ENCODE assay signal across 1 cellular context in genomic region chr17:42153919-42154491, GRCh38.
TF ChIP-seq lines count a peak whose summit lies in the region.

No MANE protein-coding gene starts in this region.

TF ChIP-seq in HepG2, 621 proteins besides CTCF, POLR2A, EP300 and RAD21 (continued from another document):
- TF ChIP-seq USF2 (IDR thresholded peaks at IDR 0.05; ENCODE audit: low read depth, low read length), result peak; percentile 1; the same call in 1 of the 2 replicates
- TF ChIP-seq USF2 (CRISPR knock-in tag; IDR thresholded peaks at IDR 0.05; ENCODE audit: borderline replicate concordance), result no peak
- TF ChIP-seq THRA (CRISPR knock-in tag; IDR thresholded peaks at IDR 0.05; ENCODE audit: borderline replicate concordance), result 0 out of 2 replicates have a peak, but pooled peaks have one; percentile 3
- no peak for TF ChIP-seq SOX5 (CRISPR knock-in tag; IDR thresholded peaks at IDR 0.05; ENCODE audit: borderline replicate concordance)
- no peak for TF ChIP-seq MXD3 (CRISPR knock-in tag; IDR thresholded peaks at IDR 0.05)
- TF ChIP-seq ZNF275 (CRISPR knock-in tag; IDR thresholded peaks at IDR 0.05; ENCODE audit: borderline replicate concordance), result peak; percentile 5; the same call in 1 of the 2 replicates
- peak; percentile 25; the same call in 1 of the 2 replicates for TF ChIP-seq CREBL2 (CRISPR knock-in tag; IDR thresholded peaks at IDR 0.05; ENCODE audit: borderline replicate concordance)
- 0 out of 2 replicates have a peak, but pooled peaks have one; percentile 6 for TF ChIP-seq ZNF788 (CRISPR knock-in tag; IDR thresholded peaks at IDR 0.05; ENCODE audit: borderline replicate concordance)
- 0 out of 2 replicates have a peak, but pooled peaks have one; percentile 10 for TF ChIP-seq MAF1 (CRISPR knock-in tag; IDR thresholded peaks at IDR 0.05; ENCODE audit: borderline replicate concordance)
- peak; percentile 17; the same call in 1 of the 2 replicates for TF ChIP-seq KMT2A (CRISPR knock-in tag; IDR thresholded peaks at IDR 0.05)
- TF ChIP-seq HNF4G (IDR thresholded peaks at IDR 0.05; ENCODE audit: borderline replicate concordance, low read depth, low read length), result peak; percentile 20; the same call in 1 of the 2 replicates
- TF ChIP-seq HNF4G (CRISPR knock-in tag; IDR thresholded peaks at IDR 0.05; ENCODE audit: borderline replicate concordance, low read depth), result no peak
- peak; percentile 82; the same call in 1 of the 2 replicates for TF ChIP-seq MXD4 (CRISPR knock-in tag; IDR thresholded peaks at IDR 0.05)
- TF ChIP-seq TFE3 (CRISPR knock-in tag; IDR thresholded peaks at IDR 0.05), result peak; percentile 12; the same call in 1 of the 2 replicates
- peak; percentile 25 for TF ChIP-seq CCAR2 (optimal IDR thresholded peaks at IDR 0.05; ENCODE audit: low read depth, low read length)
- 0 out of 2 replicates have a peak, but pooled peaks have one; percentile 10 for TF ChIP-seq SIX4 (CRISPR knock-in tag; IDR thresholded peaks at IDR 0.05)
- peak; percentile 74; the same call in 1 of the 2 replicates for TF ChIP-seq DMAP1 (CRISPR knock-in tag; IDR thresholded peaks at IDR 0.05)
- no peak for TF ChIP-seq ZNF674 (CRISPR knock-in tag; IDR thresholded peaks at IDR 0.05; ENCODE audit: low read depth)
- 0 out of 2 replicates have a peak, but pooled peaks have one; percentile 23 for TF ChIP-seq HDAC1 (CRISPR knock-in tag; IDR thresholded peaks at IDR 0.05)
- peak; percentile 53 to 59 for TF ChIP-seq MAFK (conservative IDR thresholded peaks at IDR 0.05 in 1 of 2, IDR thresholded peaks at IDR 0.05 in 1 of 2; ENCODE audit: low read length in 2 of 2)
- 0 out of 2 replicates have a peak, but pooled peaks have one; percentile 43 for TF ChIP-seq AKAP8 (CRISPR knock-in tag; IDR thresholded peaks at IDR 0.05)
- peak; percentile 0; the same call in 1 of the 2 replicates for TF ChIP-seq ZBED4 (CRISPR knock-in tag; IDR thresholded peaks at IDR 0.05; ENCODE audit: borderline replicate concordance)
- peak; percentile 63; the same call in 1 of the 2 replicates for TF ChIP-seq MYC (CRISPR knock-in tag; IDR thresholded peaks at IDR 0.05; ENCODE audit: borderline replicate concordance)
- TF ChIP-seq NR0B2 (CRISPR knock-in tag; IDR thresholded peaks at IDR 0.05), result peak; percentile 92
- TF ChIP-seq ZNF720 (CRISPR knock-in tag; IDR thresholded peaks at IDR 0.05), result 0 out of 2 replicates have a peak, but pooled peaks have one; percentile 6
- peak; percentile 88; the same call in 1 of the 2 replicates for TF ChIP-seq ZNF576 (CRISPR knock-in tag; IDR thresholded peaks at IDR 0.05)
- 0 out of 2 replicates have a peak, but pooled peaks have one; percentile 17 for TF ChIP-seq HMG20B (CRISPR knock-in tag; conservative IDR thresholded peaks at IDR 0.05)
- TF ChIP-seq MAFF (IDR thresholded peaks at IDR 0.05; ENCODE audit: low read depth, low read length), result peak; percentile 38; the same call in 1 of the 2 replicates
- TF ChIP-seq THAP11 (CRISPR knock-in tag; IDR thresholded peaks at IDR 0.05), result 0 out of 2 replicates have a peak, but pooled peaks have one; percentile 33
- TF ChIP-seq POGK (CRISPR knock-in tag; conservative IDR thresholded peaks at IDR 0.05), result 0 out of 2 replicates have a peak, but pooled peaks have one; percentile 35
- TF ChIP-seq ZNF10 (CRISPR knock-in tag; IDR thresholded peaks at IDR 0.05; ENCODE audit: borderline replicate concordance, low read depth), result no peak
- no peak for TF ChIP-seq YEATS4 (CRISPR knock-in tag; IDR thresholded peaks at IDR 0.05; ENCODE audit: borderline replicate concordance)
- TF ChIP-seq MTERF4 (CRISPR knock-in tag; IDR thresholded peaks at IDR 0.05), result 0 out of 2 replicates have a peak, but pooled peaks have one; percentile 63
- TF ChIP-seq SUZ12 (IDR thresholded peaks at IDR 0.05; ENCODE audit: low read depth, low read length), result no peak
- no peak for TF ChIP-seq TIGD3 (CRISPR knock-in tag; IDR thresholded peaks at IDR 0.05; ENCODE audit: borderline replicate concordance)
